13 cellular contexts compared by ENCODE assay signal in the genomic region with DNA sequence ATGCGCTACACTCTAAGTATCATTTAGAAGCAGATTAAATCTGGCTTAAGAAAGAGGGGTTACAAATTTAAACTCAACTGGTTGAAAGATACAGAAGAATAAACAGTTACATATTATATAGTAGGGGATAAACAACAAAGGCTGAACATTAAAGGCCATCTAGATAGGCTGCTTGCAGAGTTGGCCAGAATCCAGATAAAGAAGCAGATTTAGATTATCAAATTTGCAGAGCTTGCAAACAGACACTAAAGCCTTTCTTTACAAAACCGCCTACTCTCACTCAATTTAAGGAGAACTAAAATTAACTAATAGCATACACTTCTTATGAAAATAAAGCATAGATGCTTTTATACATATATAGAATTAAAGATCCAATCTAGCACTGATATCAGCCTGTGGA.
DNase-seq lines count a peak whose midpoint lies in the region; ATAC-seq and TF ChIP-seq lines count a peak whose summit lies in the region.
"Had no signal": no experiment of that assay in that cellular context is flagged by ENCODE, and none has a peak within 500 bp of the region (broad histone marks: within the 10 kb centered on the region; RNA-seq: fewer than 3 reads in every experiment).

No MANE protein-coding gene starts in this region.

- no peak for TF ChIP-seq POLR2A in vagina (IDR thresholded peaks at IDR 0.05)

- H3K4me3 ChIP-seq in heart right ventricle (no peak overlapping the region), coronary artery (peak overlapping the region; percentile 57), parathyroid adenoma (ENCODE audit: low read depth, low read length) (peak overlapping the region; percentile 25), vagina (peak overlapping the region in 1 of 2 donors; percentile 21)
- H3K4me3 ChIP-seq: BLaER1 treated with 17β-estradiol and CSF1 and Interleukin-3, amounts not matched to agents 10 nM and 100 nM had no signal

- H3K4me2 ChIP-seq in parathyroid adenoma (ENCODE audit: low read length) = peak overlapping the region; percentile 7
- H3K4me2 ChIP-seq: KMS-11 had no signal

- H3K36me3 ChIP-seq in heart right ventricle (peaks cover 0 to 54% (median 14%) of the 10 kb centered on the region in 9 donors), parathyroid adenoma (ENCODE audit: control insufficient read depth, insufficient read depth, low read length) (no peaks in the 10 kb centered on the region), vagina (peaks cover 0 to 24% of the 10 kb centered on the region in 2 donors)

- intact Hi-C loops in heart right ventricle (cut with DNase I) (loop anchor here in 5 of 10 donors (5.0 to 10.0 kb wide), 7 partner anchors 57 to 373 kb away; a partner anchor contains a TSS), cardiac septum (cut with DNase I) (no loop called here), vagina (cut with DNase I) (loop anchor here (10.0 kb wide), 1 partner anchor 57 kb away; no protein-coding TSS in a partner anchor)

- H3K27ac ChIP-seq in heart right ventricle (peak overlapping the region; percentile 0 to 70 (median 59)), coronary artery (peak overlapping the region; percentile 55 to 80), parathyroid adenoma (peak overlapping the region; percentile 55), vagina (peak overlapping the region; percentile 83)
- H3K27ac ChIP-seq: BLaER1 treated with 17β-estradiol and CSF1 and Interleukin-3, amounts not matched to agents 10 nM and 100 nM; KMS-11 had no signal

- ATAC-seq in heart right ventricle (peak in 1 of 8 donors; percentile 4), HG03520 (IDR thresholded peaks at IDR 0.05; ENCODE audit: unreplicated experiment) (no peak)
- ATAC-seq: activated CD8-positive, alpha-beta T cell treated with anti-CD3 and anti-CD28 coated beads, Interleukin-2, amount 10 ng/mL, durations not matched to agents 7 days and 5 days had no signal

- peaks cover 2 to 86% (median 72%) of the 10 kb centered on the region in 9 donors for H3K4me1 ChIP-seq in heart right ventricle
- H3K4me1 ChIP-seq in parathyroid adenoma = peaks cover 19% of the 10 kb centered on the region
- H3K4me1 ChIP-seq in vagina = peaks cover 66% of the 10 kb centered on the region

- H3K27me3 ChIP-seq in heart right ventricle (no peaks in the 10 kb centered on the region), parathyroid adenoma (ENCODE audit: control insufficient read depth, insufficient read depth, low read length) (no peaks in the 10 kb centered on the region), vagina (no peaks in the 10 kb centered on the region)

- peaks cover 13% of the 10 kb centered on the region for H3K79me2 ChIP-seq in parathyroid adenoma

- TF ChIP-seq CTCF in heart right ventricle (IDR thresholded peaks at IDR 0.05) (no peak), coronary artery (IDR thresholded peaks at IDR 0.05) (no peak), parathyroid adenoma (IDR thresholded peaks at IDR 0.05) (no peak), vagina (IDR thresholded peaks at IDR 0.05) (no peak)

- 61 to 63% methylated on average over 2 of the region's 2 CpGs for WGBS in heart right ventricle, 2 donors

- H3K9me3 ChIP-seq in heart right ventricle (no peaks in the 10 kb centered on the region), parathyroid adenoma (ENCODE audit: control insufficient read depth, low read length) (no peaks in the 10 kb centered on the region), vagina (no peaks in the 10 kb centered on the region)
- H3K9me3 ChIP-seq: BLaER1 treated with 17β-estradiol and CSF1 and Interleukin-3, amounts not matched to agents 10 nM and 100 nM had no signal

- DNase-seq in heart right ventricle = no peak
- DNase-seq in cardiac septum (ENCODE audit: low spot score) = no peak
- no peak for DNase-seq in coronary artery (ENCODE audit: low spot score)
- no peak for DNase-seq in vagina (ENCODE audit: extremely low spot score in 2 of 2)
- no peak for DNase-seq in NCI-H524 treated with DMSO at 0.1 percent for 48 hours (lab: John Stamatoyannopoulos, UW)
- DNase-seq in H4 (ENCODE audit: low spot score) = no peak
- DNase-seq: activated CD8-positive, alpha-beta T cell treated with anti-CD3 and anti-CD28 coated beads, Interleukin-2, amount 10 ng/mL, durations not matched to agents 7 days and 5 days; islet precursor cell; posterior cingulate gyrus had no signal

- no peak overlapping the region for H2AFZ ChIP-seq in parathyroid adenoma

- H3K9ac ChIP-seq in parathyroid adenoma = no peak overlapping the region
- H3K9ac ChIP-seq: BLaER1 treated with 17β-estradiol and CSF1 and Interleukin-3, amounts not matched to agents 10 nM and 100 nM; KMS-11 had no signal

Comparison
In these comparisons a context has a peak if more than half of its experiments do, and no peak if none do; other contexts are left out.
1. H3K4me3 ChIP-seq: peak in coronary artery (single experiment) and parathyroid adenoma (single experiment); none in heart right ventricle (0 of 10).
2. Peak in every context shown above with its lines, with median percentiles within 50 percentile points of each other: H3K27ac ChIP-seq.